Comparison of ENCODE assay signal across 12 cellular contexts in the genomic region with DNA sequence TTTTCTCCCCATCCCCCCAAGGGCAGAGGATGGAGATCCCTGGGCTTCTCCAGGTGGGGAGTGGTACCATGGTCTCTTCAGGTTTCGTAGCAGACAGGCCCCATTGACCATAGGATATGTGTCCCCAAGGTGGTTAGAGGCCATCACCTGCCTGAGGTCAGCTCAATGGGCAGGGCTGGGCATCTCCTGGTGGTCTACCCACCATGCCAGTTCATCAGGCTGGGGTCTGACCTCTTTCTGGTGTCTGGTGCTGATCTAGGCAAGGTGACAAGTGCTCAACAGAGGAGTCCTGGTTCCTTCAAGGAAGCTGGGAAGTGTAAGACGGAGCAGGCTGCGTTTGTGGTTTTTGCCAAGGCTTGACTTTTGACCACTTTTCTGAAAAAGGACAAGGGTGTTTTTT.
DNase-seq lines count a peak whose midpoint lies in the region; ATAC-seq, FAIRE-seq and TF ChIP-seq lines count a peak whose summit lies in the region.
"Had no signal": no experiment of that assay in that cellular context is flagged by ENCODE, and none has a peak within 500 bp of the region (broad histone marks: within the 10 kb centered on the region; RNA-seq: fewer than 3 reads in every experiment).

No MANE protein-coding gene starts in this region.

- no peak overlapping the region for H3K27ac ChIP-seq in iPS DF 6.9 (ENCODE audit: low read length)
- H3K27ac ChIP-seq: WERI-Rb-1 had no signal

- H3K27ac Mint-ChIP-seq in activated CD4-positive, alpha-beta T cell treated with anti-CD3 and anti-CD28 coated beads for 36 hours, result peak overlapping the region; percentile 87
- H3K27ac Mint-ChIP-seq in activated CD4-positive, alpha-beta memory T cell treated with anti-CD3 and anti-CD28 coated beads for 36 hours, result peak overlapping the region; percentile 95
- H3K27ac Mint-ChIP-seq in stimulated activated naive CD8-positive, alpha-beta T cell treated with anti-CD3 and anti-CD28 coated beads, Interleukin-15, amount 100 ng/mL, for 72 hours, result peak overlapping the region; percentile 82 to 96

- H3K9me3 Mint-ChIP-seq in activated CD4-positive, alpha-beta T cell treated with anti-CD3 and anti-CD28 coated beads for 36 hours (ENCODE audit: low read depth), result no peaks in the 10 kb centered on the region
- H3K9me3 Mint-ChIP-seq in activated CD4-positive, alpha-beta memory T cell treated with anti-CD3 and anti-CD28 coated beads for 36 hours, result no peaks in the 10 kb centered on the region
- no peaks in the 10 kb centered on the region for H3K9me3 Mint-ChIP-seq in stimulated activated naive CD8-positive, alpha-beta T cell treated with anti-CD3 and anti-CD28 coated beads, Interleukin-15, amount 100 ng/mL, for 72 hours

- 0 out of 2 replicates have a peak, but pooled peaks cover 5% of the 10 kb centered on the region for H3K4me1 ChIP-seq in iPS DF 6.9 (ENCODE audit: control insufficient read depth, insufficient read depth, low read length)

- CTCF ChIA-PET in activated CD4-positive, alpha-beta T cell treated with anti-CD3 and anti-CD28 coated beads for 36 hours (lab: Charles Lee), result interaction anchor here (1.1 kb wide), 1 partner anchor 12 kb away, joined by 5 read pairs; no protein-coding TSS in a partner anchor
- CTCF ChIA-PET in activated CD4-positive, alpha-beta memory T cell treated with anti-CD3 and anti-CD28 coated beads for 36 hours (lab: Charles Lee), result interaction anchor here (0.7 to 1.5 kb wide), 2 partner anchors 13 to 162 kb away, joined by 3 to 4 read pairs; no protein-coding TSS in a partner anchor

- peak overlapping the region; percentile 35 for H3K4me3 Mint-ChIP-seq in activated CD4-positive, alpha-beta T cell treated with anti-CD3 and anti-CD28 coated beads for 36 hours
- no peak overlapping the region for H3K4me3 Mint-ChIP-seq in activated CD4-positive, alpha-beta memory T cell treated with anti-CD3 and anti-CD28 coated beads for 36 hours
- peak overlapping the region; percentile 19 to 74 for H3K4me3 Mint-ChIP-seq in stimulated activated naive CD8-positive, alpha-beta T cell treated with anti-CD3 and anti-CD28 coated beads, Interleukin-15, amount 100 ng/mL, for 72 hours

- H3K4me3 ChIP-seq in iPS DF 6.9 (ENCODE audit: low read length), result peak overlapping the region; percentile 2; the same call in 1 of the 2 replicates
- H3K4me3 ChIP-seq: K562 had no signal

- no peaks in the 10 kb centered on the region for H3K27me3 Mint-ChIP-seq in activated CD4-positive, alpha-beta T cell treated with anti-CD3 and anti-CD28 coated beads for 36 hours
- H3K27me3 Mint-ChIP-seq in activated CD4-positive, alpha-beta memory T cell treated with anti-CD3 and anti-CD28 coated beads for 36 hours, result no peaks in the 10 kb centered on the region
- H3K27me3 Mint-ChIP-seq in stimulated activated naive CD8-positive, alpha-beta T cell treated with anti-CD3 and anti-CD28 coated beads, Interleukin-15, amount 100 ng/mL, for 72 hours, result no peaks in the 10 kb centered on the region

- no peaks in the 10 kb centered on the region for H3K27me3 ChIP-seq in iPS DF 6.9 (ENCODE audit: control insufficient read depth, insufficient read depth, low read length)
- H3K27me3 ChIP-seq: heart left ventricle had no signal

- H3K4me1 Mint-ChIP-seq in activated CD4-positive, alpha-beta T cell treated with anti-CD3 and anti-CD28 coated beads for 36 hours, result peaks cover 89% of the 10 kb centered on the region
- H3K4me1 Mint-ChIP-seq in activated CD4-positive, alpha-beta memory T cell treated with anti-CD3 and anti-CD28 coated beads for 36 hours (ENCODE audit: low read depth), result peaks cover 89% of the 10 kb centered on the region
- peaks cover 94% of the 10 kb centered on the region for H3K4me1 Mint-ChIP-seq in stimulated activated naive CD8-positive, alpha-beta T cell treated with anti-CD3 and anti-CD28 coated beads, Interleukin-15, amount 100 ng/mL, for 72 hours

- DNase-seq in activated CD4-positive, alpha-beta T cell treated with anti-CD3 and anti-CD28 coated beads for 36 hours, result no peak
- no peak for DNase-seq in activated CD4-positive, alpha-beta T cell treated with anti-CD3 and anti-CD28 coated beads, Interleukin-2, amount 50 U/mL, for 48 hours
- no peak for DNase-seq in activated CD4-positive, alpha-beta memory T cell treated with anti-CD3 and anti-CD28 coated beads for 36 hours
- DNase-seq in iPS DF 6.9 (ENCODE audit: low read depth, low spot score), result no peak
- DNase-seq in stimulated activated naive CD8-positive, alpha-beta T cell treated with anti-CD3 and anti-CD28 coated beads, Interleukin-15, amount 100 ng/mL, for 72 hours, result no peak
- DNase-seq in GM12892 (ENCODE audit: insufficient read length), result no peak
- DNase-seq in epidermal melanocyte (ENCODE audit: insufficient read length, low spot score), result no peak
- DNase-seq: dermis blood vessel endothelial cell, heart left ventricle, WERI-Rb-1 had no signal

- H3K36me3 Mint-ChIP-seq in activated CD4-positive, alpha-beta T cell treated with anti-CD3 and anti-CD28 coated beads for 36 hours (ENCODE audit: low read depth), result peaks cover 5% of the 10 kb centered on the region
- H3K36me3 Mint-ChIP-seq in activated CD4-positive, alpha-beta memory T cell treated with anti-CD3 and anti-CD28 coated beads for 36 hours, result peaks cover 4% of the 10 kb centered on the region

- intact Hi-C loops in activated CD4-positive, alpha-beta T cell treated with anti-CD3 and anti-CD28 coated beads for 36 hours (cut with DNase I, micrococcal nuclease), result no loop called here
- intact Hi-C loops in activated CD4-positive, alpha-beta memory T cell treated with anti-CD3 and anti-CD28 coated beads for 36 hours (cut with micrococcal nuclease), result no loop called here

- TF ChIP-seq POLR2A in GM12892 (IDR thresholded peaks at IDR 0.05; ENCODE audit: low read depth, low read length), result no peak

- ATAC-seq in activated CD4-positive, alpha-beta T cell treated with anti-CD3 and anti-CD28 coated beads for 36 hours, result no peak
- ATAC-seq in stimulated activated naive CD8-positive, alpha-beta T cell treated with anti-CD3 and anti-CD28 coated beads, Interleukin-15, amount 100 ng/mL, for 72 hours, result no peak
- ATAC-seq in HG03521 (IDR thresholded peaks at IDR 0.05; ENCODE audit: unreplicated experiment), result no peak
- ATAC-seq: heart left ventricle, K562 had no signal

- WGBS in iPS DF 6.9 (ENCODE audit: insufficient coverage, insufficient read length), result no CpG with 5 or more reads among the region's 3 CpGs

- FAIRE-seq in GM12892 (lab: Jason Lieb, UNC), result no peak
- FAIRE-seq: K562 had no signal

- H3K36me3 ChIP-seq in iPS DF 6.9 (ENCODE audit: control insufficient read depth, insufficient read depth, low read length), result no peaks in the 10 kb centered on the region
- H3K36me3 ChIP-seq: heart left ventricle, WERI-Rb-1 had no signal

- POLR2A ChIA-PET in activated CD4-positive, alpha-beta T cell treated with anti-CD3 and anti-CD28 coated beads for 36 hours (lab: Charles Lee), result interaction anchor here (0.6 to 1.2 kb wide), 4 partner anchors 8 to 16 kb away, joined by 3 to 4 read pairs (median 3); no protein-coding TSS in a partner anchor
- POLR2A ChIA-PET in activated CD4-positive, alpha-beta memory T cell treated with anti-CD3 and anti-CD28 coated beads for 36 hours (lab: Charles Lee), result interaction anchor here (0.6 to 1.3 kb wide), 5 partner anchors 17 to 1446 kb away, joined by 3 to 5 read pairs (median 3); no protein-coding TSS in a partner anchor

- no peaks in the 10 kb centered on the region for H3K9me3 ChIP-seq in iPS DF 6.9 (ENCODE audit: control insufficient read depth, insufficient read depth, low read length)
- H3K9me3 ChIP-seq: heart left ventricle had no signal
